In genomic region chr2:173048530-173048900, GRCh38 we compare ENCODE assay signal across 11 cellular contexts. TPM values are rescaled to one million over a fixed set of nuclear protein-coding genes. Genes with fewer than 3 reads are reported as not detected.
DNase-seq lines count a peak whose midpoint lies in the region; ATAC-seq, FAIRE-seq and TF ChIP-seq lines count a peak whose summit lies in the region.
"Had no signal": no experiment of that assay in that cellular context is flagged by ENCODE, and none has a peak within 500 bp of the region (broad histone marks: within the 10 kb centered on the region; RNA-seq: fewer than 3 reads in every experiment).

No MANE protein-coding gene starts in this region.

- peak overlapping the region; percentile 87 for H3K27ac ChIP-seq in RWPE2 (ENCODE audit: poor library complexity, severe bottlenecking)
- H3K27ac ChIP-seq in gastroesophageal sphincter, result peak overlapping the region; percentile 15 to 63 (median 28)
- H3K27ac ChIP-seq: KMS-11 had no signal

- H3K9me3 ChIP-seq in RWPE2 (ENCODE audit: severe bottlenecking), result no peaks in the 10 kb centered on the region
- H3K9me3 ChIP-seq in gastroesophageal sphincter, result no peaks in the 10 kb centered on the region

- H3K4me1 ChIP-seq in RWPE2 (ENCODE audit: insufficient read depth, poor library complexity, severe bottlenecking), result peaks cover 21% of the 10 kb centered on the region
- H3K4me1 ChIP-seq in gastroesophageal sphincter, result peaks cover 0 to 41% (median 8%) of the 10 kb centered on the region in 3 donors

- H3K4me3 ChIP-seq in RWPE2 (ENCODE audit: severe bottlenecking) (no peak overlapping the region), gastroesophageal sphincter (no peak overlapping the region), retinal pigment epithelial cell (ENCODE audit: low read length) (no peak overlapping the region)

- TF ChIP-seq POLR2A in gastroesophageal sphincter (IDR thresholded peaks at IDR 0.05), result no peak

- FAIRE-seq in GM19239 (lab: Jason Lieb, UNC), result peak; percentile 71
- FAIRE-seq: GM12892 had no signal

- DNase-seq in GM19239 (ENCODE audit: insufficient read length, low spot score) (no peak), RWPE2 (ENCODE audit: low spot score) (no peak), retinal pigment epithelial cell (ENCODE audit: low read depth) (peak; percentile 21), DMS153 (lab: John Stamatoyannopoulos, UW) (no peak), HuH-7 (ENCODE audit: low spot score) (no peak)
- DNase-seq in stimulated activated CD4-positive, alpha-beta T cell treated with anti-CD3 and anti-CD28 coated beads, Interleukin-4, amount 100 ng/mL, for 1 hour, result no peak
- no peak for DNase-seq in activated CD8-positive, alpha-beta memory T cell treated with anti-CD3 and anti-CD28 coated beads, Interleukin-2, amount 50 U/mL, for 4 hours
- DNase-seq: posterior cingulate gyrus had no signal

- 67 to 93% methylated on average over 2 to 3 of the region's 3 CpGs for WGBS in gastroesophageal sphincter (ENCODE audit: low coverage in 1 of 2), 2 donors

- ATAC-seq in RWPE2 (ENCODE audit: low read depth) (peak; percentile 15), gastroesophageal sphincter (peak; percentile 19)

- TF ChIP-seq CTCF in RWPE2 (IDR thresholded peaks at IDR 0.05; ENCODE audit: poor library complexity, severe bottlenecking) (no peak), gastroesophageal sphincter (IDR thresholded peaks at IDR 0.05) (no peak), retinal pigment epithelial cell (conservative IDR thresholded peaks at IDR 0.05; ENCODE audit: low read depth, low read length) (no peak)

- H3K27me3 ChIP-seq in RWPE2 (ENCODE audit: insufficient read depth, poor library complexity, severe bottlenecking) (no peaks in the 10 kb centered on the region), gastroesophageal sphincter (no peaks in the 10 kb centered on the region)

- TF ChIP-seq EP300 in gastroesophageal sphincter (IDR thresholded peaks at IDR 0.05), result no peak

- no peaks in the 10 kb centered on the region for H3K36me3 ChIP-seq in RWPE2 (ENCODE audit: low read depth)
- H3K36me3 ChIP-seq in gastroesophageal sphincter, result no peaks in the 10 kb centered on the region

RNA-seq across cellular contexts. Expression of gene MAP3K20, which starts 27.1 kb away (rescaled TPM):
- 100 to 1,000 TPM; 318 to 496 (median 327) TPM for total RNA-seq in gastroesophageal sphincter
